Comparison of ENCODE assay signal across 24 cellular contexts in genomic region chr18:23953984-23954383, GRCh38.
"Had no signal": no experiment of that assay in that cellular context is flagged by ENCODE, and none has a peak within 500 bp of the region (broad histone marks: within the 10 kb centered on the region; RNA-seq: fewer than 3 reads in every experiment).

No MANE protein-coding gene starts in this region.

- H3K27ac Mint-ChIP-seq: activated CD4-positive, alpha-beta memory T cell treated with anti-CD3 and anti-CD28 coated beads, Interleukin-2, amount 10 ng/mL, durations not matched to agents 7 days and 5 days; activated CD4-positive, alpha-beta T cell treated with anti-CD3 and anti-CD28 coated beads, Interleukin-2, amount 10 ng/mL, durations not matched to agents 7 days and 5 days; activated naive CD4-positive, alpha-beta T cell treated with anti-CD3 and anti-CD28 coated beads for 36 hours; activated naive CD4-positive, alpha-beta T cell treated with anti-CD3 and anti-CD28 coated beads, Interleukin-2, amount 50 U/mL, for 24 hours; activated naive CD8-positive, alpha-beta T cell treated with anti-CD3 and anti-CD28 coated beads, Interleukin-2, amount 10 ng/mL, durations not matched to agents 7 days and 5 days; activated T-helper 1 cell treated with anti-CD3 and anti-CD28 coated beads, Interleukin-12 subunit alpha, Interleukin-12 subunit beta, Interleukin-2, Interleukin-4 antibody, amounts not matched to agents 30 ng/mL and 10 ng/mL and 1 ng/mL, durations not matched to agents 14 hours and 24 hours and 36 hours; activated T-helper 2 cell treated with anti-CD3 and anti-CD28 coated beads, Interferon-gamma antibody, Interleukin-2, Interleukin-4, amounts not matched to agents 10 μg/mL and 5 μg/mL and 100 μg/mL, durations not matched to agents 14 hours and 24 hours and 36 hours; dendritic cell treated with granulocyte-macrophage colony-stimulating factor and Interleukin-4, amounts not matched to agents 40 ng/mL and 50 ng/mL, for 4 days; endodermal cell had no signal

- H3K27me3 Mint-ChIP-seq: activated naive CD4-positive, alpha-beta T cell treated with anti-CD3 and anti-CD28 coated beads, Interleukin-2, amount 50 U/mL, for 24 hours; central memory CD8-positive, alpha-beta T cell; dendritic cell treated with granulocyte-macrophage colony-stimulating factor and Interleukin-4, amounts not matched to agents 40 ng/mL and 50 ng/mL, for 4 days had no signal

- ATAC-seq: esophagus mucosa had no signal

- H3K4me3 Mint-ChIP-seq: activated CD4-positive, alpha-beta memory T cell treated with anti-CD3 and anti-CD28 coated beads, Interleukin-2, amount 10 ng/mL, durations not matched to agents 7 days and 5 days; activated CD4-positive, alpha-beta T cell treated with anti-CD3 and anti-CD28 coated beads, Interleukin-2, amount 10 ng/mL, durations not matched to agents 7 days and 5 days; activated naive CD4-positive, alpha-beta T cell treated with anti-CD3 and anti-CD28 coated beads for 36 hours; activated naive CD4-positive, alpha-beta T cell treated with anti-CD3 and anti-CD28 coated beads, Interleukin-2, amount 50 U/mL, for 24 hours; activated naive CD8-positive, alpha-beta T cell treated with anti-CD3 and anti-CD28 coated beads, Interleukin-2, amount 10 ng/mL, durations not matched to agents 7 days and 5 days; activated T-helper 1 cell treated with anti-CD3 and anti-CD28 coated beads, Interleukin-12 subunit alpha, Interleukin-12 subunit beta, Interleukin-2, Interleukin-4 antibody, amounts not matched to agents 30 ng/mL and 10 ng/mL and 1 ng/mL, durations not matched to agents 14 hours and 24 hours and 36 hours; brain; central memory CD8-positive, alpha-beta T cell; dendritic cell treated with granulocyte-macrophage colony-stimulating factor and Interleukin-4, amounts not matched to agents 40 ng/mL and 50 ng/mL, for 4 days; endodermal cell had no signal

- DNase-seq: activated CD4-positive, alpha-beta memory T cell treated with anti-CD3 and anti-CD28 coated beads, Interleukin-2, amount 10 ng/mL, durations not matched to agents 7 days and 5 days; activated CD4-positive, alpha-beta T cell treated with anti-CD3 and anti-CD28 coated beads for 1 hour; activated CD4-positive, alpha-beta T cell treated with anti-CD3 and anti-CD28 coated beads for 4 hours; activated CD4-positive, alpha-beta T cell treated with anti-CD3 and anti-CD28 coated beads, Interleukin-2, amount 10 ng/mL, durations not matched to agents 7 days and 5 days; activated CD4-positive, alpha-beta T cell treated with anti-CD3 and anti-CD28 coated beads, Interleukin-2, amount 50 U/mL, for 4 hours; activated effector memory CD4-positive, alpha-beta T cell treated with anti-CD3 and anti-CD28 coated beads, Interleukin-2, amount 50 U/mL, for 16 hours; activated naive CD4-positive, alpha-beta T cell treated with anti-CD3 and anti-CD28 coated beads for 36 hours; activated naive CD8-positive, alpha-beta T cell treated with anti-CD3 and anti-CD28 coated beads, Interleukin-2, amount 10 ng/mL, durations not matched to agents 7 days and 5 days; activated T-cell treated with anti-CD3 and anti-CD28 coated beads, Interleukin-2, amount 50 U/mL, for 1 hour; activated T-cell treated with anti-CD3 and anti-CD28 coated beads, Interleukin-2, amount 50 U/mL, for 48 hours; dorsolateral prefrontal cortex; effector memory CD4-positive, alpha-beta T cell; endodermal cell; foreskin fibroblast; T-helper 2 cell had no signal

- H3K4me1 Mint-ChIP-seq: activated CD4-positive, alpha-beta memory T cell treated with anti-CD3 and anti-CD28 coated beads, Interleukin-2, amount 10 ng/mL, durations not matched to agents 7 days and 5 days; central memory CD8-positive, alpha-beta T cell had no signal

- FAIRE-seq: bronchial epithelial cell, frontal cortex had no signal

- H3K9me3 Mint-ChIP-seq: activated CD4-positive, alpha-beta memory T cell treated with anti-CD3 and anti-CD28 coated beads, Interleukin-2, amount 10 ng/mL, durations not matched to agents 7 days and 5 days; activated CD4-positive, alpha-beta T cell treated with anti-CD3 and anti-CD28 coated beads, Interleukin-2, amount 10 ng/mL, durations not matched to agents 7 days and 5 days; activated naive CD4-positive, alpha-beta T cell treated with anti-CD3 and anti-CD28 coated beads for 36 hours; activated naive CD4-positive, alpha-beta T cell treated with anti-CD3 and anti-CD28 coated beads, Interleukin-2, amount 50 U/mL, for 24 hours; activated naive CD8-positive, alpha-beta T cell treated with anti-CD3 and anti-CD28 coated beads, Interleukin-2, amount 10 ng/mL, durations not matched to agents 7 days and 5 days; activated T-helper 1 cell treated with anti-CD3 and anti-CD28 coated beads, Interleukin-12 subunit alpha, Interleukin-12 subunit beta, Interleukin-2, Interleukin-4 antibody, amounts not matched to agents 30 ng/mL and 10 ng/mL and 1 ng/mL, durations not matched to agents 14 hours and 24 hours and 36 hours; activated T-helper 2 cell treated with anti-CD3 and anti-CD28 coated beads, Interferon-gamma antibody, Interleukin-2, Interleukin-4, amounts not matched to agents 10 μg/mL and 5 μg/mL and 100 μg/mL, durations not matched to agents 14 hours and 24 hours and 36 hours; brain; central memory CD8-positive, alpha-beta T cell; dendritic cell treated with granulocyte-macrophage colony-stimulating factor and Interleukin-4, amounts not matched to agents 40 ng/mL and 50 ng/mL, for 4 days; endodermal cell had no signal

- H3K36me3 Mint-ChIP-seq: activated naive CD4-positive, alpha-beta T cell treated with anti-CD3 and anti-CD28 coated beads, Interleukin-2, amount 50 U/mL, for 24 hours; activated naive CD8-positive, alpha-beta T cell treated with anti-CD3 and anti-CD28 coated beads, Interleukin-2, amount 10 ng/mL, durations not matched to agents 7 days and 5 days; brain had no signal
